ENCODE assay signal across 11 cellular contexts in the genomic region with DNA sequence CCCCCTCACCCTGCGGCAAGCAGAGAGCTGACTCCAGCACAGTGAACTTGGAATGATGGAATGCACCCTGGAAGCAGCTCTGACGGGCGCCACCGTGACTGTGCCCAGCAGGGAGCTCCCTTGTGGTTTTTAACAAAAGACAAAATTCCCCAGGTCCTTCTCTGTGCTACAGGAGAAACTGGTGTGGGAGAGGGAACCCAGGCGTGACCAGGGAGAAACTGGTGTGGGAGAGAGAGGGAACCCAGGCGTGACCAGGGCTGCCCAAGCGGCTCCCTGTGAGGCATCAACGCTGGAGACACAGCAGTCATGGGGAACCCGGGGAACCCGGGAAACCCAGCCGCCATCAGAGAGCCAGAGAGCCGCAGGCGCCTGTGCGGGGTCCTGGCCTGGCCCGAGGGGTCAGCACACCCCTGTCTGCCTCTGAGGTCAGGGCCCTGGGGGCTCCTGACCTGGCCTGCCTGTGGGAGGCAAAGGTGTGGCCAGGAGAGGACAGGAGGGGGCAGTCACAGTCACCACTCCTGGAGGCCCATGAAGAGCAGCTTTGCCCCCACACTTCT. TPM values are rescaled to one million over a fixed set of nuclear protein-coding genes. Genes with fewer than 3 reads are reported as not detected.
DNase-seq lines count a peak whose midpoint lies in the region; ATAC-seq and TF ChIP-seq lines count a peak whose summit lies in the region.
"Had no signal": no experiment of that assay in that cellular context is flagged by ENCODE, and none has a peak within 500 bp of the region (broad histone marks: within the 10 kb centered on the region; RNA-seq: fewer than 3 reads in every experiment).

No MANE protein-coding gene starts in this region.

- H3K9ac ChIP-seq in PC-3 (ENCODE audit: low read length): no peak overlapping the region

- peaks cover 4% of the 10 kb centered on the region; the same call in 1 of the 2 replicates for H3K4me1 ChIP-seq in PC-3 (ENCODE audit: insufficient read depth, low read length)

- H3K4me3 ChIP-seq in PC-3 (ENCODE audit: low read length): no peak overlapping the region

- H3K36me3 Mint-ChIP-seq in activated naive CD4-positive, alpha-beta T cell treated with anti-CD3 and anti-CD28 coated beads, Interleukin-2, amount 50 U/mL, for 72 hours: peaks cover 2 to 5% of the 10 kb centered on the region in 2 donors

- no peaks in the 10 kb centered on the region for H3K9me3 ChIP-seq in PC-3 (ENCODE audit: low read length)

- CTCF ChIA-PET in PC-3 (lab: Charles Lee): interaction anchor here (0.6 to 0.7 kb wide), 2 partner anchors 93 to 113 kb away, joined by 3 to 4 read pairs; no protein-coding TSS in a partner anchor

- H4K20me1 ChIP-seq in PC-3 (ENCODE audit: low read length): no peaks in the 10 kb centered on the region

- no peaks in the 10 kb centered on the region for H3F3A ChIP-seq in PC-3 (ENCODE audit: low read length, unreplicated experiment)

- peaks cover 15% of the 10 kb centered on the region; the same call in 1 of the 2 replicates for H3K36me3 ChIP-seq in PC-3 (ENCODE audit: low read depth, low read length)

- H3K9me2 ChIP-seq in PC-3 (replicated peaks; ENCODE audit: low read length): no peaks in the 10 kb centered on the region

- DNase-seq in ACHN (peak; percentile 95), GM13976 (ENCODE audit: low spot score) (peak; percentile 41), PC-3 (peak; percentile 37), fibroblast of peridontal ligament (ENCODE audit: extremely low read depth) (peak; percentile 49), NCI-H146 (lab: John Stamatoyannopoulos, UW) (no peak), NCI-H82 (lab: John Stamatoyannopoulos, UW) (no peak)
- no peak for DNase-seq in activated naive CD4-positive, alpha-beta T cell treated with anti-CD3 and anti-CD28 coated beads, Interleukin-2, amount 50 U/mL, for 72 hours (ENCODE audit: low spot score in 2 of 2)
- DNase-seq: activated naive CD4-positive, alpha-beta T cell treated with anti-CD3 and anti-CD28 coated beads for 36 hours; NCI-H1436 treated with DMSO at 0.1 percent for 48 hours had no signal

- BruUV-seq in PC-3 (replicated peaks; lab: Mats Ljungman, UMichigan): no TSS peak

- H2AFZ ChIP-seq in PC-3 (ENCODE audit: low read length): no peak overlapping the region

- H3K27me3 ChIP-seq in PC-3 (ENCODE audit: low read length): no peaks in the 10 kb centered on the region

- H3K9me3 Mint-ChIP-seq in activated naive CD4-positive, alpha-beta T cell treated with anti-CD3 and anti-CD28 coated beads, Interleukin-2, amount 50 U/mL, for 72 hours: no peaks in the 10 kb centered on the region
- H3K9me3 Mint-ChIP-seq: activated naive CD4-positive, alpha-beta T cell treated with anti-CD3 and anti-CD28 coated beads for 36 hours had no signal

- H3K27ac Mint-ChIP-seq in activated naive CD4-positive, alpha-beta T cell treated with anti-CD3 and anti-CD28 coated beads, Interleukin-2, amount 50 U/mL, for 72 hours: no peak overlapping the region
- H3K27ac Mint-ChIP-seq: activated naive CD4-positive, alpha-beta T cell treated with anti-CD3 and anti-CD28 coated beads for 36 hours had no signal

- no peak for ATAC-seq in PC-3
- ATAC-seq in GM18520 (IDR thresholded peaks at IDR 0.05; ENCODE audit: unreplicated experiment): no peak
- no peak for ATAC-seq in activated naive CD4-positive, alpha-beta T cell treated with anti-CD3 and anti-CD28 coated beads, Interleukin-2, amount 50 U/mL, for 72 hours

- intact Hi-C loops in PC-3 (cut with micrococcal nuclease): loop anchor here (5.0 kb wide), 1 partner anchor 114 kb away; no protein-coding TSS in a partner anchor

- H3K79me2 ChIP-seq in PC-3 (ENCODE audit: low read length): peaks cover 2% of the 10 kb centered on the region; the same call in 1 of the 2 replicates

- POLR2A ChIA-PET in PC-3 (lab: Charles Lee; ENCODE audit: unreplicated experiment): no interaction called here

- TF ChIP-seq CTCF in GM13976 (IDR thresholded peaks at IDR 0.05; ENCODE audit: borderline replicate concordance, control extremely low read depth, extremely low read depth, insufficient read depth, missing control alignments) (peak; percentile 44), PC-3 (conservative IDR thresholded peaks at IDR 0.05; ENCODE audit: low read depth, low read length) (no peak)

- H3K27ac ChIP-seq in PC-3 (ENCODE audit: low read length): no peak overlapping the region
- H3K27ac ChIP-seq: epithelial cell of prostate had no signal

- H3K4me2 ChIP-seq in PC-3 (ENCODE audit: low read length): no peak overlapping the region

- in situ Hi-C loops in ACHN (cut with HindIII; ENCODE audit: low pct_ligation_motif_present, low pct_unique_long_range_greater_than_20kb, low sequenced_read_pairs): no loop called here
- in situ Hi-C loops in GM13976 (cut with MboI; ENCODE audit: low sequenced_read_pairs, unreplicated experiment): loop anchor here (10.0 kb wide), 1 partner anchor 116 kb away; no protein-coding TSS in a partner anchor

RNA-seq across cellular contexts. Expression of a gene that starts 3.1 kb away (rescaled TPM):
- 1.6 and 1.9 TPM in 2 replicates for total RNA-seq in PC-3 (2014; rRNA removed)
- 10 to 100 TPM; 38.3 to 43.8 TPM for total RNA-seq in activated naive CD4-positive, alpha-beta T cell treated with anti-CD3 and anti-CD28 coated beads, Interleukin-2, amount 50 U/mL, for 72 hours

RNA-seq across cellular contexts. Expression of a gene that starts 47.0 kb away (rescaled TPM):
- total RNA-seq in PC-3 (2014; rRNA removed): 158 and 200 TPM in 2 replicates
- total RNA-seq in activated naive CD4-positive, alpha-beta T cell treated with anti-CD3 and anti-CD28 coated beads, Interleukin-2, amount 50 U/mL, for 72 hours: 10 to 100 TPM; 57.9 to 90.5 TPM

Comparison
In these comparisons a context has a peak if more than half of its experiments do, and no peak if none do; other contexts are left out.
1. DNase-seq: peak in ACHN (single experiment), GM13976 (single experiment), PC-3 (single experiment) and fibroblast of peridontal ligament (single experiment); none in NCI-H146 (single experiment), NCI-H82 (single experiment) and activated naive CD4-positive, alpha-beta T cell treated with anti-CD3 and anti-CD28 coated beads, Interleukin-2, amount 50 U/mL, for 72 hours (0 of 2).
2. RNA of a gene that starts 3.1 kb away (total RNA-seq): 38.3 to 43.8 TPM in activated naive CD4-positive, alpha-beta T cell treated with anti-CD3 and anti-CD28 coated beads, Interleukin-2, amount 50 U/mL, for 72 hours; 1.6 to 1.9 TPM in PC-3; every median in the first group is over 10 times any median in the second.